In genomic region chr4:27702710-27703431, GRCh38 we compare ENCODE assay signal across 1 cellular context.
TF ChIP-seq lines count a peak whose summit lies in the region.

No MANE protein-coding gene starts in this region.

TF ChIP-seq in SK-N-SH, 30 proteins besides CTCF, POLR2A, EP300 and RAD21 (continued from another document):
- no peak for TF ChIP-seq USF2 (IDR thresholded peaks at IDR 0.05; ENCODE audit: borderline replicate concordance, low read depth, low read length)
- no peak for TF ChIP-seq NFIC (IDR thresholded peaks at IDR 0.05; ENCODE audit: borderline replicate concordance)
- TF ChIP-seq SMC3 (IDR thresholded peaks at IDR 0.05; ENCODE audit: low read depth, low read length) = no peak
- TF ChIP-seq YY1 (IDR thresholded peaks at IDR 0.05; ENCODE audit: low read depth) = no peak
